In the genomic region with DNA sequence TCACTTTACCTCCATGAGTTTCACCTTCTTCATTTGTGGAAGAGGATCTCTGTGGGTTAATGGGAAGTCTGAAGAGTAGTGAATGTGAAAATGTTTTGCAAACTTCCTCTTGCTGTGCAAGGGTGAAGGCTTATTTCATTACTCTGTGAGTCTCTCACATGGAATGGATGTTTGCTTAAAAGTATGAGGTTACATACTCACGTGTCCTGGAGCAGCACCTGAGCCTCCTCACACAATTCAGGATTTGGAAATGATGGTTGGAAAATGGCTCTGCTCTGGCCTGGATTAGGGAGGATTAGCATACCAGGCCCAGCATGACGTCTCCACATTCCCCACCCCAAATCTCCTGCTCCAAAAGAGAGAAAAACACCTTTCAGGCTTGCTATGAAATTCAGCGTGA, we compare ENCODE assay signal across 13 cellular contexts. TPM values are rescaled to one million over a fixed set of nuclear protein-coding genes. Genes with fewer than 3 reads are reported as not detected.
DNase-seq lines count a peak whose midpoint lies in the region; FAIRE-seq and TF ChIP-seq lines count a peak whose summit lies in the region.
"Had no signal": no experiment of that assay in that cellular context is flagged by ENCODE, and none has a peak within 500 bp of the region (broad histone marks: within the 10 kb centered on the region; RNA-seq: fewer than 3 reads in every experiment).

No MANE protein-coding gene starts in this region.

- DNase-seq in DMS153 (lab: John Stamatoyannopoulos, UW): peak; percentile 62
- DNase-seq in NCI-H69 (lab: John Stamatoyannopoulos, UW): peak; percentile 70
- DNase-seq in endodermal cell: peak; percentile 90
- no peak for DNase-seq in osteocyte (ENCODE audit: extremely low spot score, unreplicated experiment)
- DNase-seq in activated effector memory CD4-positive, alpha-beta T cell treated with Interleukin-2 at 50 U/mL for 16 hours: no peak
- no peak for DNase-seq in hepatocyte (ENCODE audit: low spot score)
- DNase-seq: effector memory CD4-positive, alpha-beta T cell; hypothalamus; psoas muscle had no signal

- H2AFZ ChIP-seq in hepatocyte: no peak overlapping the region

- no peaks in the 10 kb centered on the region for H3K9me2 ChIP-seq in hepatocyte (replicated peaks; ENCODE audit: insufficient read depth)

- peak overlapping the region; percentile 31 for H3K4me3 Mint-ChIP-seq in endodermal cell
- H3K4me3 Mint-ChIP-seq in osteocyte (ENCODE audit: unreplicated experiment): no peak overlapping the region
- H3K4me3 Mint-ChIP-seq: activated naive CD4-positive, alpha-beta T cell treated with anti-CD3 and anti-CD28 coated beads for 36 hours had no signal

- peak overlapping the region; percentile 14 for H3K9ac ChIP-seq in endodermal cell (ENCODE audit: extremely low read depth, low read length, poor library complexity, severe bottlenecking)

- H3K4me3 ChIP-seq in endodermal cell (ENCODE audit: low read length) (peak overlapping the region; percentile 73), hepatocyte (no peak overlapping the region)
- H3K4me3 ChIP-seq: cardiac muscle cell, GM12878, psoas muscle had no signal

- H3K27ac ChIP-seq in endodermal cell (ENCODE audit: low read depth, low read length) (no peak overlapping the region), hepatocyte (no peak overlapping the region)
- H3K27ac ChIP-seq: cardiac muscle cell, psoas muscle had no signal

- H3K36me3 ChIP-seq in endodermal cell (ENCODE audit: control insufficient read depth, insufficient read depth, low read length) (peaks cover 43% of the 10 kb centered on the region), hepatocyte (replicated peaks; ENCODE audit: insufficient read depth, low read depth) (no peaks in the 10 kb centered on the region)

- H3K27ac Mint-ChIP-seq in endodermal cell: peak overlapping the region; percentile 92
- no peak overlapping the region for H3K27ac Mint-ChIP-seq in osteocyte (ENCODE audit: unreplicated experiment)
- H3K27ac Mint-ChIP-seq: activated naive CD4-positive, alpha-beta T cell treated with anti-CD3 and anti-CD28 coated beads for 36 hours had no signal

- TF ChIP-seq CTCF in endodermal cell (conservative IDR thresholded peaks at IDR 0.05) (no peak), osteocyte (IDR thresholded peaks at IDR 0.05) (no peak), hepatocyte (IDR thresholded peaks at IDR 0.05; ENCODE audit: poor library complexity) (no peak)

- peaks cover 3% of the 10 kb centered on the region for H3K9me3 Mint-ChIP-seq in endodermal cell
- no peaks in the 10 kb centered on the region for H3K9me3 Mint-ChIP-seq in osteocyte (ENCODE audit: unreplicated experiment)

- H3K9me3 ChIP-seq in endodermal cell (ENCODE audit: control insufficient read depth, low read length): peaks cover 7% of the 10 kb centered on the region
- no peaks in the 10 kb centered on the region for H3K9me3 ChIP-seq in hepatocyte (ENCODE audit: low read depth)
- H3K9me3 ChIP-seq: psoas muscle had no signal

- peaks cover 21% of the 10 kb centered on the region for H3K27me3 Mint-ChIP-seq in endodermal cell (ENCODE audit: insufficient read depth)
- no peaks in the 10 kb centered on the region for H3K27me3 Mint-ChIP-seq in osteocyte (ENCODE audit: unreplicated experiment)

- peaks cover 33% of the 10 kb centered on the region for H3K36me3 Mint-ChIP-seq in endodermal cell (ENCODE audit: low read depth)
- no peaks in the 10 kb centered on the region for H3K36me3 Mint-ChIP-seq in osteocyte (ENCODE audit: unreplicated experiment)

- H3K4me2 ChIP-seq in hepatocyte: no peak overlapping the region

- FAIRE-seq in G401.6 (lab: Jason Lieb, UNC): peak; percentile 100

- H3K4me1 ChIP-seq in endodermal cell (ENCODE audit: control insufficient read depth, insufficient read depth, low read length) (peaks cover 23% of the 10 kb centered on the region), hepatocyte (ENCODE audit: insufficient read depth) (no peaks in the 10 kb centered on the region)

- H3K27me3 ChIP-seq in endodermal cell (ENCODE audit: control insufficient read depth, insufficient read depth, low read length, poor library complexity, severe bottlenecking) (no peaks in the 10 kb centered on the region), hepatocyte (peaks cover 5% of the 10 kb centered on the region)
- H3K27me3 ChIP-seq: cardiac muscle cell had no signal

- no peaks in the 10 kb centered on the region for H4K20me1 ChIP-seq in hepatocyte (ENCODE audit: insufficient read depth, poor library complexity, severe bottlenecking)

- H3K79me2 ChIP-seq in hepatocyte: no peaks in the 10 kb centered on the region

- H3K4me1 Mint-ChIP-seq in endodermal cell (peaks cover 49% of the 10 kb centered on the region), osteocyte (ENCODE audit: unreplicated experiment) (peaks cover 4% of the 10 kb centered on the region)

- 18 to 60% methylated on average over 1 to 3 of the region's 3 CpGs for WGBS in endodermal cell (ENCODE audit: insufficient coverage in 1 of 2, insufficient read length in 1 of 2), 2 experiments
- WGBS in hepatocyte (ENCODE audit: low lambda C conversion rate, missing lambda C conversion rate): 59% methylated on average over 3 of the region's 3 CpGs

RNA-seq across cellular contexts. Expression of gene GRAMD1B, which starts 4.8 kb away (rescaled TPM):
- 10 to 100 TPM; 28.8 to 39.6 TPM for total RNA-seq in endodermal cell
- polyA plus RNA-seq in endodermal cell (2013, experiment 1 of 2): 17.7 TPM
- polyA plus RNA-seq in endodermal cell (2013, experiment 2 of 2): 21.1 TPM
- total RNA-seq in osteocyte: 1.8 and 1.9 TPM in 2 replicates
- 18.3 and 20.4 TPM in 2 replicates for total RNA-seq in hepatocyte
- 8.2 and 9.0 TPM in 2 replicates for polyA plus RNA-seq in hepatocyte

Comparison
In these comparisons a context has a peak if more than half of its experiments do, and no peak if none do; other contexts are left out.
1. DNase-seq: peak in DMS153 (single experiment), NCI-H69 (single experiment) and endodermal cell (single experiment); none in osteocyte (single experiment), activated effector memory CD4-positive, alpha-beta T cell treated with Interleukin-2 at 50 U/mL for 16 hours (single experiment) and hepatocyte (single experiment).